Comparison of ENCODE assay signal across 14 cellular contexts in genomic region chrX:44908198-44908597, GRCh38. TPM values are rescaled to one million over a fixed set of nuclear protein-coding genes. Genes with fewer than 3 reads are reported as not detected.
A peak's percentile ranks its signal among the peaks of the same experiment; 100 is the strongest.
DNase-seq lines count a peak whose midpoint lies in the region; ATAC-seq and TF ChIP-seq lines count a peak whose summit lies in the region.
"Had no signal": no experiment of that assay in that cellular context is flagged by ENCODE, and none has a peak within 500 bp of the region (broad histone marks: within the 10 kb centered on the region; RNA-seq: fewer than 3 reads in every experiment).

No MANE protein-coding gene starts in this region.

- H3K27me3 Mint-ChIP-seq in activated B cell treated with CpG ODN at 0.5 μM for 24 hours = no peaks in the 10 kb centered on the region

- H3K27ac Mint-ChIP-seq in activated B cell treated with CpG ODN at 0.5 μM for 24 hours = peak overlapping the region; percentile 73

- TF ChIP-seq CTCF in activated B cell treated with CpG ODN at 0.5 μM for 24 hours (IDR thresholded peaks at IDR 0.05) (no peak), fibroblast of villous mesenchyme (IDR thresholded peaks at IDR 0.05; ENCODE audit: insufficient read depth, low read depth, low read length) (no peak), sigmoid colon (IDR thresholded peaks at IDR 0.05) (no peak), GM13976 (IDR thresholded peaks at IDR 0.05; ENCODE audit: borderline replicate concordance, control extremely low read depth, extremely low read depth, insufficient read depth, missing control alignments) (no peak)

- POLR2A ChIA-PET in activated B cell treated with CpG ODN at 0.5 μM for 24 hours (lab: Charles Lee) = interaction anchor here (0.9 to 1.0 kb wide), 2 partner anchors 32 to 36 kb away, joined by 4 to 6 read pairs; partner anchors contain the start of gene KDM6A

- H3K9me3 Mint-ChIP-seq in activated B cell treated with CpG ODN at 0.5 μM for 24 hours = peaks cover under 1% of the 10 kb centered on the region

- no peak overlapping the region for H3K27ac ChIP-seq in sigmoid colon
- H3K27ac ChIP-seq: cardiac muscle cell, PC-9 had no signal

- DNase-seq in AG08395 (ENCODE audit: low spot score) (peak; percentile 24), GM04503 (ENCODE audit: low read depth) (peak; percentile 64), activated B cell treated with CpG ODN at 0.5 μM for 24 hours (no peak), fibroblast of villous mesenchyme (ENCODE audit: low read depth) (peak; percentile 41), sigmoid colon (no peak), GM13976 (ENCODE audit: low spot score) (no peak)
- DNase-seq: activated CD8-positive, alpha-beta memory T cell treated with anti-CD3 and anti-CD28 coated beads, Interleukin-2, amount 50 U/mL, for 48 hours; Caco-2; KG1; PC-9; T1000 had no signal

- no peak for TF ChIP-seq POLR2A in sigmoid colon (IDR thresholded peaks at IDR 0.05)

- H3K36me3 Mint-ChIP-seq in activated B cell treated with CpG ODN at 0.5 μM for 24 hours (ENCODE audit: low read depth) = no peaks in the 10 kb centered on the region

- 63 to 64% methylated on average over 3 of the region's 3 CpGs for WGBS in sigmoid colon, 2 donors

- no peak overlapping the region for H3K4me3 Mint-ChIP-seq in activated B cell treated with CpG ODN at 0.5 μM for 24 hours

- H3K27me3 ChIP-seq in sigmoid colon = no peaks in the 10 kb centered on the region
- H3K27me3 ChIP-seq: cardiac muscle cell had no signal

- H3K4me1 Mint-ChIP-seq in activated B cell treated with CpG ODN at 0.5 μM for 24 hours = peaks cover 64% of the 10 kb centered on the region

- H3K36me3 ChIP-seq in sigmoid colon = no peaks in the 10 kb centered on the region
- H3K36me3 ChIP-seq: cardiac muscle cell had no signal

- CTCF ChIA-PET in activated B cell treated with CpG ODN at 0.5 μM for 24 hours (lab: Charles Lee) = no interaction called here

- intact Hi-C loops in activated B cell treated with CpG ODN at 0.5 μM for 24 hours (cut with micrococcal nuclease) (loop anchor here (5.0 kb wide), 1 partner anchor 36 kb away; the partner anchor contains the start of gene KDM6A), sigmoid colon (cut with DNase I) (no loop called here)

- H3K4me1 ChIP-seq in sigmoid colon = peaks cover 0 to 32% (median 6%) of the 10 kb centered on the region in 4 donors
- H3K4me1 ChIP-seq: Caco-2 had no signal

- TF ChIP-seq EP300 in sigmoid colon (IDR thresholded peaks at IDR 0.05) = no peak

- H3K4me3 ChIP-seq in fibroblast of villous mesenchyme (ENCODE audit: low read depth, low read length) (no peak overlapping the region), sigmoid colon (no peak overlapping the region)
- H3K4me3 ChIP-seq: cardiac muscle cell, PC-9 had no signal

- no peaks in the 10 kb centered on the region for H3K9me3 ChIP-seq in sigmoid colon
- H3K9me3 ChIP-seq: Caco-2 had no signal

- ATAC-seq in activated B cell treated with CpG ODN at 0.5 μM for 24 hours (ENCODE audit: low read depth) = no peak
- no peak for ATAC-seq in GM18511 (IDR thresholded peaks at IDR 0.05; ENCODE audit: unreplicated experiment)
- ATAC-seq in GM19328 (IDR thresholded peaks at IDR 0.05; ENCODE audit: unreplicated experiment) = no peak

- in situ Hi-C loops in GM13976 (cut with MboI; ENCODE audit: low sequenced_read_pairs, unreplicated experiment) = no loop called here

RNA-seq across cellular contexts. Expression of gene KDM6A, which starts 35.2 kb away (rescaled TPM):
- total RNA-seq in activated B cell treated with CpG ODN at 0.5 μM for 24 hours = 32.1 and 36.0 TPM in 2 replicates
- total RNA-seq in fibroblast of villous mesenchyme = 24.2 and 27.6 TPM in 2 replicates
- total RNA-seq in sigmoid colon = 10 to 100 TPM; 17.9 to 35.7 (median 25.6) TPM
- 10 to 100 TPM in 2 of 3 donors, 1 to 10 TPM in 1; 8.6 to 12.1 (median 11.4) TPM for polyA plus RNA-seq in sigmoid colon

Comparison
In these comparisons a context has a peak if more than half of its experiments do, and no peak if none do; other contexts are left out.
1. DNase-seq: peak in AG08395 (single experiment), GM04503 (single experiment) and fibroblast of villous mesenchyme (single experiment); none in activated B cell treated with CpG ODN at 0.5 μM for 24 hours (single experiment), sigmoid colon (single experiment) and GM13976 (single experiment).